ENCODE assay signal across 20 cellular contexts in genomic region chr13:106958690-106959089, GRCh38.
DNase-seq lines count a peak whose midpoint lies in the region; ATAC-seq, FAIRE-seq and TF ChIP-seq lines count a peak whose summit lies in the region.
"Had no signal": no experiment of that assay in that cellular context is flagged by ENCODE, and none has a peak within 500 bp of the region (broad histone marks: within the 10 kb centered on the region; RNA-seq: fewer than 3 reads in every experiment).

No MANE protein-coding gene starts in this region.

- intact Hi-C loops in HepG2 (cut with micrococcal nuclease; ENCODE audit: unreplicated experiment): no loop called here

- no peak overlapping the region for H3K4me2 ChIP-seq in HepG2 (ENCODE audit: low read depth, low read length)

- in situ Hi-C loops in HepG2 (cut with HindIII; ENCODE audit: extremely low pct_ligation_motif_present, low pct_unique_long_range_greater_than_20kb): no loop called here

- FAIRE-seq in HepG2 (lab: Jason Lieb, UNC): no peak
- FAIRE-seq: A204.1, GM12878, GM19239, H1 had no signal

- H3K4me3 ChIP-seq in HepG2 (replicated peaks in 1 of 3; ENCODE audit: insufficient read depth in 1 of 3, low read depth in 2 of 3, low read length in 3 of 3): no peak overlapping the region
- H3K4me3 ChIP-seq: GM12878 had no signal

- TF ChIP-seq CTCF in VCaP (conservative IDR thresholded peaks at IDR 0.05) (no peak), HepG2 (CRISPR knock-in tag; IDR thresholded peaks at IDR 0.05) (no peak), nephron (IDR thresholded peaks at IDR 0.05; ENCODE audit: unreplicated experiment in 3 of 3) (no peak)

- no peaks in the 10 kb centered on the region for H3K36me3 ChIP-seq in HepG2 (replicated peaks in 1 of 2; ENCODE audit: control insufficient read depth in 1 of 2, insufficient read depth in 2 of 2, low read length in 2 of 2)
- H3K36me3 ChIP-seq: BE2C had no signal

- peak overlapping the region; percentile 51 for H3K27ac ChIP-seq in VCaP
- no peak overlapping the region for H3K27ac ChIP-seq in HepG2 (ENCODE audit: extremely low read length, insufficient read depth, low read length)

- H3K4me1 Mint-ChIP-seq in nephron: no peaks in the 10 kb centered on the region
- H3K4me1 Mint-ChIP-seq: CD4-positive, CD25-positive, alpha-beta regulatory T cell; CD8-positive, alpha-beta memory T cell; H9 had no signal

- peak; percentile 7 for DNase-seq in HepG2 (ENCODE audit: low spot score)
- no peak for DNase-seq in COR-L47 (lab: John Stamatoyannopoulos, UW)
- DNase-seq in GM03348 (ENCODE audit: low spot score): no peak
- DNase-seq in SIG-M5 treated with dmso at 0.1 percent for 504 hours (lab: John Stamatoyannopoulos, UW; ENCODE audit: unreplicated experiment): no peak
- DNase-seq: ACHN; BE2C; C1 segment of cervical spinal cord; CD4-positive, CD25-positive, alpha-beta regulatory T cell; CD8-positive, alpha-beta memory T cell; DMS153; DMS79; GF-D8; H9 had no signal

- H3K9me3 Mint-ChIP-seq in nephron: peaks cover 8% of the 10 kb centered on the region

- no peaks in the 10 kb centered on the region for H3K4me1 ChIP-seq in HepG2 (ENCODE audit: insufficient read depth, low read length)
- H3K4me1 ChIP-seq: BE2C had no signal

- peaks cover 4% of the 10 kb centered on the region for H3K27me3 Mint-ChIP-seq in nephron (ENCODE audit: low read depth)
- H3K27me3 Mint-ChIP-seq: CD4-positive, CD25-positive, alpha-beta regulatory T cell; CD8-positive, alpha-beta memory T cell had no signal

- POLR2A ChIA-PET in HepG2 (lab: Yijun Ruan, JAX): no interaction called here

- no peaks in the 10 kb centered on the region for H3K79me2 ChIP-seq in HepG2 (ENCODE audit: insufficient read depth, low read length)

- H4K20me1 ChIP-seq in HepG2 (ENCODE audit: insufficient read depth, low read length): no peaks in the 10 kb centered on the region

- peak overlapping the region in 2 of 3 experiments; percentile 20 to 66 for H3K27ac Mint-ChIP-seq in nephron
- H3K27ac Mint-ChIP-seq: CD4-positive, CD25-positive, alpha-beta regulatory T cell; H9 had no signal

- WGBS in HepG2 (ENCODE audit: low lambda C conversion rate): 4% methylated on average over 4 of the region's 4 CpGs

- TF ChIP-seq POLR2A in HepG2 (IDR thresholded peaks at IDR 0.05; ENCODE audit: insufficient read depth in 1 of 2, low read depth in 2 of 2, low read length in 2 of 2): no peak

- H3K36me3 Mint-ChIP-seq in nephron (ENCODE audit: low read depth): no peaks in the 10 kb centered on the region
- H3K36me3 Mint-ChIP-seq: CD4-positive, CD25-positive, alpha-beta regulatory T cell; CD8-positive, alpha-beta memory T cell had no signal

- BruUV-seq in HepG2 (replicated peaks; lab: Mats Ljungman, UMichigan): no TSS peak

- no peaks in the 10 kb centered on the region for H3K27me3 ChIP-seq in HepG2 (ENCODE audit: control insufficient read depth in 1 of 2, insufficient read depth in 2 of 2, low read length in 2 of 2)
- H3K27me3 ChIP-seq: BE2C had no signal

- no peak for TF ChIP-seq RAD21 in HepG2 (CRISPR knock-in tag; IDR thresholded peaks at IDR 0.05)

- CTCF ChIA-PET in HepG2 (lab: Yijun Ruan, JAX; ENCODE audit: low intra/inter-chr PET ratio, low total read pairs): no interaction called here

- H2AFZ ChIP-seq in HepG2 (ENCODE audit: low read length): no peak overlapping the region

- TF ChIP-seq EP300 in HepG2 (IDR thresholded peaks at IDR 0.05; ENCODE audit: low read depth in 2 of 2, low read length in 2 of 2) (no peak), HepG2 (CRISPR knock-in tag; IDR thresholded peaks at IDR 0.05; ENCODE audit: borderline replicate concordance) (no peak)

- peaks cover 6% of the 10 kb centered on the region for H3K9me3 ChIP-seq in HepG2 (ENCODE audit: low read length)
- H3K9me3 ChIP-seq: BE2C had no signal

- H3K4me3 Mint-ChIP-seq in nephron: no peak overlapping the region
- H3K4me3 Mint-ChIP-seq: CD4-positive, CD25-positive, alpha-beta regulatory T cell; CD8-positive, alpha-beta memory T cell; H9 had no signal

- ATAC-seq in HepG2: no peak
- no peak for ATAC-seq in GM18858 (IDR thresholded peaks at IDR 0.05; ENCODE audit: unreplicated experiment)
- ATAC-seq: GM12878 had no signal

- no peak overlapping the region for H3K9ac ChIP-seq in HepG2 (ENCODE audit: insufficient read depth, low read depth, low read length)

TF ChIP-seq in HepG2, 621 proteins besides CTCF, POLR2A, EP300 and RAD21:
- TF ChIP-seq, protein P1, sequence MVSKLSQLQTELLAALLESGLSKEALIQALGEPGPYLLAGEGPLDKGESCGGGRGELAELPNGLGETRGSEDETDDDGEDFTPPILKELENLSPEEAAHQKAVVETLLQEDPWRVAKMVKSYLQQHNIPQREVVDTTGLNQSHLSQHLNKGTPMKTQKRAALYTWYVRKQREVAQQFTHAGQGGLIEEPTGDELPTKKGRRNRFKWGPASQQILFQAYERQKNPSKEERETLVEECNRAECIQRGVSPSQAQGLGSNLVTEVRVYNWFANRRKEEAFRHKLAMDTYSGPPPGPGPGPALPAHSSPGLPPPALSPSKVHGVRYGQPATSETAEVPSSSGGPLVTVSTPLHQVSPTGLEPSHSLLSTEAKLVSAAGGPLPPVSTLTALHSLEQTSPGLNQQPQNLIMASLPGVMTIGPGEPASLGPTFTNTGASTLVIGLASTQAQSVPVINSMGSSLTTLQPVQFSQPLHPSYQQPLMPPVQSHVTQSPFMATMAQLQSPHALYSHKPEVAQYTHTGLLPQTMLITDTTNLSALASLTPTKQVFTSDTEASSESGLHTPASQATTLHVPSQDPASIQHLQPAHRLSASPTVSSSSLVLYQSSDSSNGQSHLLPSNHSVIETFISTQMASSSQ (IDR thresholded peaks at IDR 0.05; ENCODE audit: low read depth): no peak
- TF ChIP-seq, protein P1 (CRISPR knock-in tag; IDR thresholded peaks at IDR 0.05; ENCODE audit: borderline replicate concordance): no peak
- TF ChIP-seq ZFP37 (CRISPR knock-in tag; IDR thresholded peaks at IDR 0.05; ENCODE audit: borderline replicate concordance): no peak
- no peak for TF ChIP-seq SMAD1 (CRISPR knock-in tag; IDR thresholded peaks at IDR 0.05; ENCODE audit: borderline replicate concordance, low read depth)
- no peak for TF ChIP-seq NPAS2 (CRISPR knock-in tag; IDR thresholded peaks at IDR 0.05; ENCODE audit: borderline replicate concordance)
